ENCODE assay signal across 15 cellular contexts in genomic region chr11:117691501-117691900, GRCh38.
DNase-seq lines count a peak whose midpoint lies in the region; ATAC-seq and TF ChIP-seq lines count a peak whose summit lies in the region.
"Had no signal": no experiment of that assay in that cellular context is flagged by ENCODE, and none has a peak within 500 bp of the region (broad histone marks: within the 10 kb centered on the region; RNA-seq: fewer than 3 reads in every experiment).

No MANE protein-coding gene starts in this region.

- H3K9me3 ChIP-seq in Loucy (ENCODE audit: insufficient read depth, low read depth, low read length) = no peaks in the 10 kb centered on the region
- H3K9me3 ChIP-seq in PC-3 (ENCODE audit: low read length) = no peaks in the 10 kb centered on the region
- no peaks in the 10 kb centered on the region for H3K9me3 ChIP-seq in neural cell (ENCODE audit: low read length)
- H3K9me3 ChIP-seq: Caco-2, SJSA1 had no signal

- TF ChIP-seq CTCF in Loucy (conservative IDR thresholded peaks at IDR 0.05; ENCODE audit: low read length) = no peak
- no peak for TF ChIP-seq CTCF in PC-3 (conservative IDR thresholded peaks at IDR 0.05; ENCODE audit: low read depth, low read length)
- TF ChIP-seq CTCF in neural cell (IDR thresholded peaks at IDR 0.05; ENCODE audit: poor library complexity, severe bottlenecking) = no peak

- no peaks in the 10 kb centered on the region for H3K9me3 Mint-ChIP-seq in activated CD4-positive, alpha-beta T cell treated with anti-CD3 and anti-CD28 coated beads, Interleukin-2, amount 10 ng/mL, durations not matched to agents 24 days and 14 days
- H3K9me3 Mint-ChIP-seq: IgD-negative memory B cell had no signal

- no peak for ATAC-seq in PC-3
- ATAC-seq in HG03097 (IDR thresholded peaks at IDR 0.05; ENCODE audit: low FRiP score, unreplicated experiment) = no peak

- no TSS peak for BruUV-seq in PC-3 (replicated peaks; lab: Mats Ljungman, UMichigan)

- no peak overlapping the region for H3K9ac ChIP-seq in Loucy (ENCODE audit: low read depth, low read length, poor library complexity, severe bottlenecking)
- no peak overlapping the region for H3K9ac ChIP-seq in PC-3 (ENCODE audit: low read length)
- H3K9ac ChIP-seq in neural cell (ENCODE audit: low read length) = no peak overlapping the region

- TF ChIP-seq EP300 in neural cell (conservative IDR thresholded peaks at IDR 0.05; ENCODE audit: poor library complexity, severe bottlenecking) = no peak

- POLR2A ChIA-PET in PC-3 (lab: Charles Lee; ENCODE audit: unreplicated experiment) = no interaction called here

- H3K9me2 ChIP-seq in Loucy (replicated peaks; ENCODE audit: low read depth, low read length) (no peaks in the 10 kb centered on the region), PC-3 (replicated peaks; ENCODE audit: low read length) (no peaks in the 10 kb centered on the region), neural cell (ENCODE audit: insufficient read depth, low read length) (no peaks in the 10 kb centered on the region)

- H3K79me2 ChIP-seq in Loucy (ENCODE audit: insufficient read depth, low read length) = no peaks in the 10 kb centered on the region
- no peaks in the 10 kb centered on the region for H3K79me2 ChIP-seq in PC-3 (ENCODE audit: low read length)
- H3K79me2 ChIP-seq in neural cell (replicated peaks; ENCODE audit: insufficient read depth, low read length) = no peaks in the 10 kb centered on the region

- H3K4me3 ChIP-seq in Loucy (ENCODE audit: low read length, poor library complexity, severe bottlenecking) (no peak overlapping the region), PC-3 (ENCODE audit: low read length) (no peak overlapping the region), neural cell (ENCODE audit: low read length) (no peak overlapping the region)
- H3K4me3 ChIP-seq: SJSA1 had no signal

- H3F3A ChIP-seq in Loucy (ENCODE audit: low read depth) (no peaks in the 10 kb centered on the region), PC-3 (ENCODE audit: low read length, unreplicated experiment) (no peaks in the 10 kb centered on the region), neural cell (ENCODE audit: insufficient read depth, low read length, poor library complexity, severe bottlenecking) (no peaks in the 10 kb centered on the region)

- CTCF ChIA-PET in PC-3 (lab: Charles Lee) = no interaction called here

- intact Hi-C loops in PC-3 (cut with micrococcal nuclease) = no loop called here
- intact Hi-C loops in activated CD4-positive, alpha-beta T cell treated with anti-CD3 and anti-CD28 coated beads, Interleukin-2, amount 10 ng/mL, durations not matched to agents 24 days and 14 days (cut with micrococcal nuclease) = no loop called here

- no peak overlapping the region for H3K27ac Mint-ChIP-seq in activated CD4-positive, alpha-beta T cell treated with anti-CD3 and anti-CD28 coated beads, Interleukin-2, amount 10 ng/mL, durations not matched to agents 24 days and 14 days
- H3K27ac Mint-ChIP-seq: IgD-negative memory B cell had no signal

- H3K27me3 ChIP-seq in Loucy (ENCODE audit: insufficient read depth, low read length, poor library complexity, severe bottlenecking) (no peaks in the 10 kb centered on the region), PC-3 (ENCODE audit: low read length) (peaks cover 86% of the 10 kb centered on the region), neural cell (ENCODE audit: insufficient read depth, low read depth, low read length) (no peaks in the 10 kb centered on the region)
- H3K27me3 ChIP-seq: SJSA1 had no signal

- no peaks in the 10 kb centered on the region for H3K36me3 Mint-ChIP-seq in activated CD4-positive, alpha-beta T cell treated with anti-CD3 and anti-CD28 coated beads, Interleukin-2, amount 10 ng/mL, durations not matched to agents 24 days and 14 days (ENCODE audit: low read depth)
- H3K36me3 Mint-ChIP-seq: IgD-negative memory B cell had no signal

- H3K27ac ChIP-seq in PC-3 (ENCODE audit: low read length) (no peak overlapping the region), neural cell (ENCODE audit: low read length) (no peak overlapping the region)
- H3K27ac ChIP-seq: C4-2B, SJSA1 had no signal

- no peak overlapping the region for H2AFZ ChIP-seq in Loucy (ENCODE audit: low read length)
- H2AFZ ChIP-seq in PC-3 (ENCODE audit: low read length) = no peak overlapping the region
- no peak overlapping the region for H2AFZ ChIP-seq in neural cell (ENCODE audit: low read depth, low read length)

- no peaks in the 10 kb centered on the region for H4K20me1 ChIP-seq in Loucy (ENCODE audit: insufficient read depth, low read length, poor library complexity, severe bottlenecking)
- H4K20me1 ChIP-seq in PC-3 (ENCODE audit: low read length) = no peaks in the 10 kb centered on the region
- H4K20me1 ChIP-seq in neural cell (ENCODE audit: insufficient read depth) = no peaks in the 10 kb centered on the region

- no peak for TF ChIP-seq RAD21 in neural cell (conservative IDR thresholded peaks at IDR 0.05)

- H3K4me1 ChIP-seq in Loucy (ENCODE audit: insufficient read depth, low read length, poor library complexity, severe bottlenecking) (peaks cover 18% of the 10 kb centered on the region), PC-3 (ENCODE audit: insufficient read depth, low read length) (peaks cover 8% of the 10 kb centered on the region)

- H3K4me2 ChIP-seq in Loucy (ENCODE audit: low read depth, low read length, poor library complexity, severe bottlenecking) (peak overlapping the region; percentile 33), PC-3 (ENCODE audit: low read length) (no peak overlapping the region), neural cell (ENCODE audit: low read length) (peak overlapping the region; percentile 10)

- H3K36me3 ChIP-seq in Loucy (ENCODE audit: insufficient read depth, low read length) (no peaks in the 10 kb centered on the region), PC-3 (ENCODE audit: low read depth, low read length) (no peaks in the 10 kb centered on the region), neural cell (ENCODE audit: insufficient read depth, low read length) (no peaks in the 10 kb centered on the region)
- H3K36me3 ChIP-seq: SJSA1 had no signal

- no peaks in the 10 kb centered on the region for H3K4me1 Mint-ChIP-seq in activated CD4-positive, alpha-beta T cell treated with anti-CD3 and anti-CD28 coated beads, Interleukin-2, amount 10 ng/mL, durations not matched to agents 24 days and 14 days
- H3K4me1 Mint-ChIP-seq: IgD-negative memory B cell had no signal

- DNase-seq in NCI-H2227 (lab: John Stamatoyannopoulos, UW; ENCODE audit: unreplicated experiment) (peak; percentile 22), NCI-H2227 treated with DMSO at 0.1 percent for 48 hours (lab: John Stamatoyannopoulos, UW) (no peak), PC-3 (peak; percentile 27), NK-92 (lab: John Stamatoyannopoulos, UW; ENCODE audit: unreplicated experiment) (no peak)
- no peak for DNase-seq in activated CD4-positive, alpha-beta T cell treated with anti-CD3 and anti-CD28 coated beads, Interleukin-2, amount 10 ng/mL, durations not matched to agents 24 days and 14 days
- DNase-seq: Caco-2, NCI-H2029, NCI-H345, SW 1271 had no signal

- peaks cover 4% of the 10 kb centered on the region for H3K27me3 Mint-ChIP-seq in activated CD4-positive, alpha-beta T cell treated with anti-CD3 and anti-CD28 coated beads, Interleukin-2, amount 10 ng/mL, durations not matched to agents 24 days and 14 days

- H3K4me3 Mint-ChIP-seq in activated CD4-positive, alpha-beta T cell treated with anti-CD3 and anti-CD28 coated beads, Interleukin-2, amount 10 ng/mL, durations not matched to agents 24 days and 14 days = no peak overlapping the region
- H3K4me3 Mint-ChIP-seq: IgD-negative memory B cell had no signal

TF ChIP-seq in neural cell, 6 proteins besides CTCF, POLR2A, EP300 and RAD21:
- TF ChIP-seq EZH2 (IDR thresholded peaks at IDR 0.05; ENCODE audit: borderline replicate concordance, insufficient read depth, low read length, poor library complexity, severe bottlenecking) (no peak), REST (IDR thresholded peaks at IDR 0.05; ENCODE audit: borderline replicate concordance) (no peak), MXI1 (conservative IDR thresholded peaks at IDR 0.05; ENCODE audit: poor library complexity, severe bottlenecking) (no peak), POLR2AphosphoS5 (IDR thresholded peaks at IDR 0.05) (no peak), TAF1 (IDR thresholded peaks at IDR 0.05; ENCODE audit: low read depth) (no peak)

Comparison
In these comparisons a context has a peak if more than half of its experiments do, and no peak if none do; other contexts are left out.
1. DNase-seq: peak in NCI-H2227 (single experiment) and PC-3 (single experiment); none in NCI-H2227 treated with DMSO at 0.1 percent for 48 hours (single experiment), NK-92 (single experiment) and activated CD4-positive, alpha-beta T cell treated with anti-CD3 and anti-CD28 coated beads, Interleukin-2, amount 10 ng/mL, durations not matched to agents 24 days and 14 days (single experiment).